Comparison of ENCODE assay signal across 21 cellular contexts in genomic region chr9:137366445-137366810, GRCh38.
"Had no signal": no experiment of that assay in that cellular context is flagged by ENCODE, and none has a peak within 500 bp of the region (broad histone marks: within the 10 kb centered on the region; RNA-seq: fewer than 3 reads in every experiment).

No MANE protein-coding gene starts in this region.

- H3K4me1 ChIP-seq: esophagus squamous epithelium, gastrocnemius medialis, prostate gland had no signal

- H3K27ac Mint-ChIP-seq: activated CD4-positive, alpha-beta T cell treated with anti-CD3 and anti-CD28 coated beads, Interleukin-2, amount 10 ng/mL, durations not matched to agents 7 days and 5 days; activated CD8-positive, alpha-beta memory T cell treated with anti-CD3 and anti-CD28 coated beads, Interleukin-2, amount 10 ng/mL, durations not matched to agents 7 days and 5 days; activated CD8-positive, alpha-beta T cell treated with anti-CD3 and anti-CD28 coated beads for 36 hours; activated naive CD4-positive, alpha-beta T cell treated with anti-CD3 and anti-CD28 coated beads, Interleukin-2, amount 50 U/mL, for 72 hours; activated T-helper 1 cell treated with anti-CD3 and anti-CD28 coated beads, Interleukin-12 subunit alpha, Interleukin-12 subunit beta, Interleukin-2, Interleukin-4 antibody, amounts not matched to agents 30 ng/mL and 10 ng/mL and 1 ng/mL, durations not matched to agents 14 hours and 24 hours and 36 hours; mesothelial cell of epicardium; naive thymus-derived CD8-positive, alpha-beta T cell; stimulated activated effector memory CD8-positive, alpha-beta T cell treated with anti-CD3 and anti-CD28 coated beads, Interleukin-12 subunit alpha, Interleukin-12 subunit beta, amount 100 ng/mL, for 72 hours; T-helper 1 cell treated with Interleukin-12 subunit alpha and Interleukin-12 subunit beta and Interleukin-4 antibody, amounts not matched to agents 30 μg/mL and 1 μg/mL, for 36 hours had no signal

- H3K4me3 Mint-ChIP-seq: activated CD4-positive, alpha-beta T cell treated with anti-CD3 and anti-CD28 coated beads, Interleukin-2, amount 10 ng/mL, durations not matched to agents 7 days and 5 days; activated CD8-positive, alpha-beta memory T cell treated with anti-CD3 and anti-CD28 coated beads, Interleukin-2, amount 10 ng/mL, durations not matched to agents 7 days and 5 days; activated CD8-positive, alpha-beta T cell treated with anti-CD3 and anti-CD28 coated beads for 36 hours; activated T-helper 1 cell treated with anti-CD3 and anti-CD28 coated beads, Interleukin-12 subunit alpha, Interleukin-12 subunit beta, Interleukin-2, Interleukin-4 antibody, amounts not matched to agents 30 ng/mL and 10 ng/mL and 1 ng/mL, durations not matched to agents 14 hours and 24 hours and 36 hours; mesothelial cell of epicardium; naive thymus-derived CD8-positive, alpha-beta T cell; stimulated activated effector memory CD8-positive, alpha-beta T cell treated with anti-CD3 and anti-CD28 coated beads, Interleukin-12 subunit alpha, Interleukin-12 subunit beta, amount 100 ng/mL, for 72 hours; stimulated activated naive CD8-positive, alpha-beta T cell treated with anti-CD3 and anti-CD28 coated beads, Interleukin-15, amount 100 ng/mL, for 72 hours; T-helper 1 cell treated with Interleukin-12 subunit alpha and Interleukin-12 subunit beta and Interleukin-4 antibody, amounts not matched to agents 30 μg/mL and 1 μg/mL, for 36 hours had no signal

- H3K4me1 Mint-ChIP-seq: activated CD4-positive, alpha-beta T cell treated with anti-CD3 and anti-CD28 coated beads, Interleukin-2, amount 10 ng/mL, durations not matched to agents 7 days and 5 days; activated CD8-positive, alpha-beta memory T cell treated with anti-CD3 and anti-CD28 coated beads, Interleukin-2, amount 10 ng/mL, durations not matched to agents 7 days and 5 days; stimulated activated effector memory CD8-positive, alpha-beta T cell treated with anti-CD3 and anti-CD28 coated beads, Interleukin-12 subunit alpha, Interleukin-12 subunit beta, amount 100 ng/mL, for 72 hours; stimulated activated naive CD8-positive, alpha-beta T cell treated with anti-CD3 and anti-CD28 coated beads, Interleukin-15, amount 100 ng/mL, for 72 hours had no signal

- H3K27me3 Mint-ChIP-seq: activated CD4-positive, alpha-beta T cell treated with anti-CD3 and anti-CD28 coated beads, Interleukin-2, amount 10 ng/mL, durations not matched to agents 7 days and 5 days; activated CD8-positive, alpha-beta memory T cell treated with anti-CD3 and anti-CD28 coated beads, Interleukin-2, amount 10 ng/mL, durations not matched to agents 7 days and 5 days; activated CD8-positive, alpha-beta T cell treated with anti-CD3 and anti-CD28 coated beads for 36 hours; naive thymus-derived CD8-positive, alpha-beta T cell; stimulated activated naive CD8-positive, alpha-beta T cell treated with anti-CD3 and anti-CD28 coated beads, Interleukin-15, amount 100 ng/mL, for 72 hours had no signal

- H3K9me3 ChIP-seq: esophagus squamous epithelium, gastrocnemius medialis, prostate gland had no signal

- H3K4me3 ChIP-seq: esophagus squamous epithelium, gastrocnemius medialis, left ventricle myocardium inferior, prostate gland, tibial nerve had no signal

- H3K27ac ChIP-seq: brain microvascular endothelial cell, esophagus squamous epithelium, gastrocnemius medialis, left ventricle myocardium inferior, prostate gland, tibial nerve had no signal

- H3K9me3 Mint-ChIP-seq: activated CD8-positive, alpha-beta T cell treated with anti-CD3 and anti-CD28 coated beads for 36 hours; activated naive CD4-positive, alpha-beta T cell treated with anti-CD3 and anti-CD28 coated beads, Interleukin-2, amount 50 U/mL, for 72 hours; stimulated activated effector memory CD8-positive, alpha-beta T cell treated with anti-CD3 and anti-CD28 coated beads, Interleukin-12 subunit alpha, Interleukin-12 subunit beta, amount 100 ng/mL, for 72 hours had no signal

- H3K27me3 ChIP-seq: esophagus squamous epithelium, gastrocnemius medialis, tibial nerve had no signal

- H3K36me3 ChIP-seq: brain microvascular endothelial cell, gastrocnemius medialis, prostate gland had no signal

- ATAC-seq: activated CD8-positive, alpha-beta memory T cell treated with anti-CD3 and anti-CD28 coated beads, Interleukin-2, amount 10 ng/mL, durations not matched to agents 7 days and 5 days; activated CD8-positive, alpha-beta T cell treated with anti-CD3 and anti-CD28 coated beads for 36 hours; activated naive CD4-positive, alpha-beta T cell treated with anti-CD3 and anti-CD28 coated beads, Interleukin-2, amount 50 U/mL, for 72 hours; gastrocnemius medialis; naive thymus-derived CD8-positive, alpha-beta T cell; stimulated activated effector memory CD8-positive, alpha-beta T cell treated with anti-CD3 and anti-CD28 coated beads, Interleukin-12 subunit alpha, Interleukin-12 subunit beta, amount 100 ng/mL, for 72 hours; stimulated activated naive CD8-positive, alpha-beta T cell treated with anti-CD3 and anti-CD28 coated beads, Interleukin-15, amount 100 ng/mL, for 72 hours had no signal

- DNase-seq: activated CD4-positive, alpha-beta T cell treated with anti-CD3 and anti-CD28 coated beads, Interleukin-2, amount 10 ng/mL, durations not matched to agents 7 days and 5 days; activated CD4-positive, CD25-positive, alpha-beta regulatory T cell; activated CD8-positive, alpha-beta memory T cell treated with anti-CD3 and anti-CD28 coated beads, Interleukin-2, amount 10 ng/mL, durations not matched to agents 7 days and 5 days; activated CD8-positive, alpha-beta T cell treated with anti-CD3 and anti-CD28 coated beads for 36 hours; brain microvascular endothelial cell; central memory CD4-positive, alpha-beta T cell; effector memory CD4-positive, alpha-beta T cell; esophagus squamous epithelium; gastrocnemius medialis; left ventricle myocardium inferior; stimulated activated CD4-positive, alpha-beta T cell treated with anti-CD3 and anti-CD28 coated beads, Interleukin-12 subunit alpha, Interleukin-12 subunit beta, amount 100 ng/mL, for 4 hours; T1000 had no signal

- H3K36me3 Mint-ChIP-seq: activated CD8-positive, alpha-beta memory T cell treated with anti-CD3 and anti-CD28 coated beads, Interleukin-2, amount 10 ng/mL, durations not matched to agents 7 days and 5 days; activated naive CD4-positive, alpha-beta T cell treated with anti-CD3 and anti-CD28 coated beads, Interleukin-2, amount 50 U/mL, for 72 hours; stimulated activated effector memory CD8-positive, alpha-beta T cell treated with anti-CD3 and anti-CD28 coated beads, Interleukin-12 subunit alpha, Interleukin-12 subunit beta, amount 100 ng/mL, for 72 hours had no signal
